In the genomic region with DNA sequence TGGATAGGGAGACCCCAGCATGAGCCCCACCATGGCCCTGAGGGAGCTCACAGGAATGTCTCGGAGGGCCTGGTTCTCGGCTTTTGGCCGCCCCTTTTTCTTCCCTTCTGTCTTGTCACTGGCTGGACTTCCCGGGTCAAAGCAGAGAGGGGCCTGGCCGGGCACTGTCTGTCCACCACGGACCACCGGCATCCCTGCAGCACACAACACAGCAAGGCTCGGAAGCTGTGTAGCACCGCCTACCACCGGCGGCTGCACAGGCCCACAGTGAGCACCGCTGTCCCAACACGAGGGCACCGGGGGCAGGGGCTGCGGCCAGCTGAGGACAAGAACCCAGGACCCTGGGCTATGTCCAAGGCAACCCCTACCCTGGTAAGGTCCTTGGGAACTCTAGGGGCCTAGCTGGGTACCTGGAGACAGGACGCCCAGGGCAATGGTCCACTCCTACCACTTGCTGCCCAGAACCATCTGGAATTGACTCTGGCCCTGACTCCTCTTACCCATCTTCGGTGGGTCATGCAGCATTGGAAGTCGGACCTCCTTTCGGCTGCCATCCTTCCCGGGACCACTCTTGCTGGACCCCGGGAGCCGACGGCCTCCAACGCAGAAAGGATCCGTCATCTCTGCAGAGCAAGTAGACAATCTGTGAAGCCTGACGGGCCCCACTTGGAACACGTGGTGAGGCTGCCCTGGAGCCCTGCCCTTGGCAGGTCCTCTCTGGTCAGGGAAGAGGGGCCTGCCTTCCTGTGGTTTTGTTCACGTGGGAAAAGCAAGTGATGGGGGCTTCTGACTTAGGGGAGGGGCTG, we compare ENCODE assay signal across 1 cellular context.
A peak's percentile ranks its signal among the peaks of the same experiment; 100 is the strongest.
TF ChIP-seq lines count a peak whose summit lies in the region.

No MANE protein-coding gene starts in this region.

TF ChIP-seq in K562, 482 proteins besides CTCF, POLR2A, EP300 and RAD21:
- TF ChIP-seq POLR2G (IDR thresholded peaks at IDR 0.05; ENCODE audit: low read depth, low read length) (peak; percentile 39; the same call in 1 of the 2 replicates), ZNF253 (CRISPR knock-in tag; conservative IDR thresholded peaks at IDR 0.05) (no peak), ZNF778 (CRISPR knock-in tag; IDR thresholded peaks at IDR 0.05) (no peak), PHB2 (IDR thresholded peaks at IDR 0.05; ENCODE audit: low read depth) (no peak), NUFIP1 (IDR thresholded peaks at IDR 0.05; ENCODE audit: partially characterized antibody) (no peak)
